Comparison of ENCODE assay signal across 7 cellular contexts in the genomic region with DNA sequence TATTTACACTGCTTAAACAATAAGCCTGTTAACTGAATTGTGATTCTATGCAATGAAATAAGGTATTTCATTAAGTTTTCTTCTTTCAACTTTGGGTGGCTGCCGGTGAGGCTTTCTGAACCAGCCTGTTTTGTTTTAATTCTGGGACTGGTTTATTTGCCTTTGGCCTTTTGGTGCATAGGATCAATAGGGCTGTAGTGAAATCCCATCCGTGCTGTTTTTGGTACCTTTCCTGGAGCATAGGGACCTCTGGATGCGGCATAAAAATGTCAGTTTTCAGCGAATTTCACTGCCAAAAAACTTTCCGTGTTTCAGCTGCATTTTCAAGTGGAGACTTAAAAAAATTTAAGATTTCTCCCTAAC. TPM values are rescaled to one million over a fixed set of nuclear protein-coding genes. Genes with fewer than 3 reads are reported as not detected.
DNase-seq lines count a peak whose midpoint lies in the region; ATAC-seq and TF ChIP-seq lines count a peak whose summit lies in the region.

No MANE protein-coding gene starts in this region.

- peak; percentile 10 for ATAC-seq in HG03457 (IDR thresholded peaks at IDR 0.05; ENCODE audit: unreplicated experiment)
- ATAC-seq in stimulated activated naive B cell treated with anti-CD40 and anti-IgM and Interleukin-4, amounts not matched to agents 10 μg/mL and 1 μg/mL and 100 μg/mL, for 72 hours (replicated peaks) = no peak
- no peak for ATAC-seq in HG02938 (IDR thresholded peaks at IDR 0.05; ENCODE audit: unreplicated experiment)
- ATAC-seq in esophagus mucosa = no peak

- H3K27me3 ChIP-seq in WERI-Rb-1 (ENCODE audit: insufficient read depth, low read depth, severe bottlenecking) = no peaks in the 10 kb centered on the region
- no peaks in the 10 kb centered on the region for H3K27me3 ChIP-seq in iPS DF 6.9 (ENCODE audit: control insufficient read depth, insufficient read depth, low read length)

- H3K27ac Mint-ChIP-seq in stimulated activated naive B cell treated with anti-CD40 and anti-IgM and Interleukin-4, amounts not matched to agents 10 μg/mL and 1 μg/mL and 100 μg/mL, for 72 hours = no peak overlapping the region

- H3K36me3 Mint-ChIP-seq in stimulated activated naive B cell treated with anti-CD40 and anti-IgM and Interleukin-4, amounts not matched to agents 10 μg/mL and 1 μg/mL and 100 μg/mL, for 72 hours = no peaks in the 10 kb centered on the region

- DNase-seq in WERI-Rb-1 (no peak), iPS DF 6.9 (ENCODE audit: low read depth, low spot score) (no peak), posterior cingulate gyrus (no peak)
- no peak for DNase-seq in stimulated activated naive B cell treated with anti-CD40 and anti-IgM and Interleukin-4, amounts not matched to agents 10 μg/mL and 1 μg/mL and 100 μg/mL, for 72 hours

- 0 out of 2 replicates have a peak, but pooled peaks cover 1% of the 10 kb centered on the region for H3K4me1 ChIP-seq in iPS DF 6.9 (ENCODE audit: control insufficient read depth, insufficient read depth, low read length)

- intact Hi-C loops in posterior cingulate gyrus (cut with DNase I) = loop anchor here (1.0 to 5.0 kb wide), 2 partner anchors 18 to 126 kb away; a partner anchor contains a TSS

- peaks cover 0 to 3% of the 10 kb centered on the region in 2 donors for H3K9me3 Mint-ChIP-seq in stimulated activated naive B cell treated with anti-CD40 and anti-IgM and Interleukin-4, amounts not matched to agents 10 μg/mL and 1 μg/mL and 100 μg/mL, for 72 hours

- H3K4me3 Mint-ChIP-seq in stimulated activated naive B cell treated with anti-CD40 and anti-IgM and Interleukin-4, amounts not matched to agents 10 μg/mL and 1 μg/mL and 100 μg/mL, for 72 hours = peak overlapping the region; percentile 96 to 99

- TF ChIP-seq CTCF in WERI-Rb-1 (IDR thresholded peaks at IDR 0.05; ENCODE audit: low read depth, low read length) = no peak

- peaks cover 0 to 3% of the 10 kb centered on the region in 2 donors for H3K27me3 Mint-ChIP-seq in stimulated activated naive B cell treated with anti-CD40 and anti-IgM and Interleukin-4, amounts not matched to agents 10 μg/mL and 1 μg/mL and 100 μg/mL, for 72 hours

- H3K4me3 ChIP-seq in WERI-Rb-1 (ENCODE audit: low read depth, low read length) = peak overlapping the region; percentile 68
- H3K4me3 ChIP-seq in iPS DF 6.9 (ENCODE audit: low read length) = peak overlapping the region; percentile 72; the same call in 1 of the 2 replicates

- peaks cover 6 to 13% of the 10 kb centered on the region in 2 donors for H3K4me1 Mint-ChIP-seq in stimulated activated naive B cell treated with anti-CD40 and anti-IgM and Interleukin-4, amounts not matched to agents 10 μg/mL and 1 μg/mL and 100 μg/mL, for 72 hours

- H3K9me3 ChIP-seq in WERI-Rb-1 (ENCODE audit: severe bottlenecking) (no peaks in the 10 kb centered on the region), iPS DF 6.9 (ENCODE audit: control insufficient read depth, insufficient read depth, low read length) (no peaks in the 10 kb centered on the region)

- WGBS in iPS DF 6.9 (ENCODE audit: insufficient coverage, insufficient read length) = no CpG with 5 or more reads among the region's 5 CpGs

- H3K27ac ChIP-seq in WERI-Rb-1 = peak overlapping the region; percentile 7; the same call in 1 of the 2 replicates
- H3K27ac ChIP-seq in iPS DF 6.9 (ENCODE audit: low read length) = no peak overlapping the region

- H3K36me3 ChIP-seq in WERI-Rb-1 (no peaks in the 10 kb centered on the region), iPS DF 6.9 (ENCODE audit: control insufficient read depth, insufficient read depth, low read length) (no peaks in the 10 kb centered on the region)

RNA-seq across cellular contexts. Expression of a gene that starts 0.5 kb away (rescaled TPM):
- total RNA-seq in esophagus mucosa = 12.5 TPM

RNA-seq across cellular contexts. Expression of a gene that starts 18.2 kb away (rescaled TPM):
- 15.5 TPM for total RNA-seq in esophagus mucosa
